24 cellular contexts compared by ENCODE assay signal in genomic region chr20:10680571-10680970, GRCh38.
"Had no signal": no experiment of that assay in that cellular context is flagged by ENCODE, and none has a peak within 500 bp of the region (broad histone marks: within the 10 kb centered on the region; RNA-seq: fewer than 3 reads in every experiment).

No MANE protein-coding gene starts in this region.

- H3K4me1 ChIP-seq: gastroesophageal sphincter had no signal

- H3K36me3 Mint-ChIP-seq: immature natural killer cell, mesothelial cell of epicardium, naive B cell had no signal

- H2AFZ ChIP-seq: hepatocyte had no signal

- ATAC-seq: foreskin keratinocyte, gastroesophageal sphincter, heart left ventricle, left cardiac atrium, left lung, left ventricle myocardium superior, lower lobe of right lung had no signal

- FAIRE-seq: colon, endothelial cell of umbilical vein, frontal cortex had no signal

- H3K4me3 Mint-ChIP-seq: immature natural killer cell, mesothelial cell of epicardium had no signal

- H3K4me3 ChIP-seq: coronary artery, dorsolateral prefrontal cortex, esophagus muscularis mucosa, gastroesophageal sphincter, heart left ventricle, hepatocyte, left lung, lower lobe of right lung, mucosa of descending colon had no signal

- H3K36me3 ChIP-seq: esophagus muscularis mucosa, gastroesophageal sphincter, heart left ventricle, left lung, lower lobe of right lung had no signal

- H3K27ac Mint-ChIP-seq: immature natural killer cell, mesothelial cell of epicardium had no signal

- H3K27me3 ChIP-seq: dorsolateral prefrontal cortex, foreskin keratinocyte, gastroesophageal sphincter, heart left ventricle, hepatocyte had no signal

- H3K4me2 ChIP-seq: hepatocyte had no signal

- H3K9me3 ChIP-seq: left lung, lower lobe of right lung, mucosa of descending colon had no signal

- DNase-seq: dermis blood vessel endothelial cell; dorsolateral prefrontal cortex; effector CD4-positive, alpha-beta T cell; effector memory CD4-positive, alpha-beta T cell; heart left ventricle; hypothalamus; immature natural killer cell; islet precursor cell; left cardiac atrium; left lung; left ventricle myocardium superior; lower lobe of right lung; mesenchymal stem cell; mucosa of descending colon; naive B cell had no signal

- H3K4me1 Mint-ChIP-seq: immature natural killer cell, mesothelial cell of epicardium, naive B cell had no signal

- H3K27ac ChIP-seq: coronary artery, dorsolateral prefrontal cortex, esophagus muscularis mucosa, foreskin keratinocyte, gastroesophageal sphincter, heart left ventricle, hepatocyte, left lung, lower lobe of right lung had no signal
